ENCODE assay signal across 15 cellular contexts in the genomic region with DNA sequence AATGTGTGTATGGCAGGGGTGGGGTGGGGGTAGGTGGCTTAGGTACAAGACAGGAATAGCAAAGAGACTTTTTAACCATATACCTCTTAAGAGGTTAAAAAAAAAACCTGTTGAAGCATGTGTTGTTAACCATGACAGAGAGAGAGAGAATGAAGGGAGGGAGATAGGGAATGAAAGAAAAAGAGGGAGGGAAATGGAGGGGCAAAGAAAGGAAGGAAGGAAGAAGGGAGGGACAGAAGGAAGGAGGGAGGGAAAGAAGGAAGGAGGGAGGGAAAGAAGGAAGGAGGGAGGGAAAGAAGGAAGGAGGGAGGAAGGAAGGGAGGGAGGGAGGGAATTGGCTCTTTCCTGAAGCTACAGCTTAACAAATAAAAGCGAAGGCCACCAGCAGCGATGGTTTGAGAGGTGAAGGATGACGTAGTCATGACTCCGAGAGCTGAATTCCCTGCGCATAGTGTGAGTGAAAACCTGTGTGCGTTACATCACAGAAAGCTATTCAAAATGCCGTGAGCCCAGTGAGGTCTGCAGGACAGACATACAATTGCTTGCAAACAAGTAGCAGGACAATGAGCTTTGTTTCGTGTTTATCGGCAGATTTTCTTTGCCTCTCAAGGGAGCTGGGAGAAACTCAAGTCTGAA.
A peak's percentile ranks its signal among the peaks of the same experiment; 100 is the strongest.
DNase-seq lines count a peak whose midpoint lies in the region; ATAC-seq and TF ChIP-seq lines count a peak whose summit lies in the region.
"Had no signal": no experiment of that assay in that cellular context is flagged by ENCODE, and none has a peak within 500 bp of the region (broad histone marks: within the 10 kb centered on the region; RNA-seq: fewer than 3 reads in every experiment).

No MANE protein-coding gene starts in this region.

- H3K14ac ChIP-seq in trophoblast cell (ENCODE audit: low read length) = no peak overlapping the region

- ATAC-seq in CD4-positive, CD25-positive, alpha-beta regulatory T cell (ENCODE audit: low read depth in 2 of 2) = no peak
- no peak for ATAC-seq in GM21723 (IDR thresholded peaks at IDR 0.05; ENCODE audit: unreplicated experiment)
- ATAC-seq: Right ventricle myocardium inferior had no signal

- H3K79me1 ChIP-seq in trophoblast cell (ENCODE audit: low read length) = peaks cover 11% of the 10 kb centered on the region

- H4K91ac ChIP-seq in trophoblast cell (ENCODE audit: low read depth, low read length) = no peak overlapping the region

- no peak overlapping the region for H2AK5ac ChIP-seq in trophoblast cell (ENCODE audit: low read length)

- no peak overlapping the region for H3K9ac ChIP-seq in trophoblast cell (ENCODE audit: low read length)

- H3K79me2 ChIP-seq in trophoblast cell (ENCODE audit: control insufficient read depth, insufficient read depth, low read length, poor library complexity) = no peaks in the 10 kb centered on the region

- H3K4me1 Mint-ChIP-seq in CD4-positive, CD25-positive, alpha-beta regulatory T cell = peaks cover 20 to 68% (median 45%) of the 10 kb centered on the region in 4 donors

- H3K4ac ChIP-seq in trophoblast cell (ENCODE audit: low read depth, low read length) = no peak overlapping the region

- H2BK12ac ChIP-seq in trophoblast cell (ENCODE audit: low read length) = peak overlapping the region; percentile 8

- H3K23ac ChIP-seq in trophoblast cell (ENCODE audit: low read length) = no peak overlapping the region

- peaks cover 45% of the 10 kb centered on the region for H3K36me3 Mint-ChIP-seq in CD4-positive, CD25-positive, alpha-beta regulatory T cell

- no peak overlapping the region for H3K4me3 ChIP-seq in CD4-positive, CD25-positive, alpha-beta regulatory T cell (ENCODE audit: low read depth, low read length)
- H3K4me3 ChIP-seq in HEK293 (ENCODE audit: low read depth, low read length) (no peak overlapping the region), trophoblast cell (ENCODE audit: low read depth, low read length) (no peak overlapping the region)
- H3K4me3 ChIP-seq: SK-N-MC had no signal

- no peak for TF ChIP-seq CTCF in HEK293 (tag by site-specific recombination; IDR thresholded peaks at IDR 0.05)

- H3K4me2 ChIP-seq in trophoblast cell (ENCODE audit: low read length) = no peak overlapping the region

- H3K27me3 Mint-ChIP-seq in CD4-positive, CD25-positive, alpha-beta regulatory T cell = no peaks in the 10 kb centered on the region

- H3K4me1 ChIP-seq in CD4-positive, CD25-positive, alpha-beta regulatory T cell (ENCODE audit: control insufficient read depth, insufficient read depth, low read length, poor library complexity, severe bottlenecking) = peaks cover 30% of the 10 kb centered on the region
- H3K4me1 ChIP-seq in HEK293 (ENCODE audit: control insufficient read depth, insufficient read depth, low read length) (peaks cover 11% of the 10 kb centered on the region), trophoblast cell (ENCODE audit: control insufficient read depth in 1 of 2, insufficient read depth in 2 of 2, low read length in 2 of 2) (peaks cover 9 to 15% of the 10 kb centered on the region in 2 experiments)

- peaks cover 3% of the 10 kb centered on the region for H3K36me3 ChIP-seq in CD4-positive, CD25-positive, alpha-beta regulatory T cell (ENCODE audit: control insufficient read depth, insufficient read depth, low read length)
- no peaks in the 10 kb centered on the region for H3K36me3 ChIP-seq in HEK293 (ENCODE audit: control insufficient read depth in 2 of 2, insufficient read depth in 1 of 2, low read length in 2 of 2)
- H3K36me3 ChIP-seq in trophoblast cell (ENCODE audit: control insufficient read depth in 1 of 2, insufficient read depth in 2 of 2, low read length in 2 of 2) = no peaks in the 10 kb centered on the region

- no peak overlapping the region for H2BK120ac ChIP-seq in trophoblast cell (ENCODE audit: insufficient read depth, low read length, poor library complexity)

- no peak overlapping the region for H3K4me3 Mint-ChIP-seq in CD4-positive, CD25-positive, alpha-beta regulatory T cell
- H3K4me3 Mint-ChIP-seq: H9 had no signal

- H4K12ac ChIP-seq in trophoblast cell (ENCODE audit: low read depth, low read length) = no peak overlapping the region

- no peak overlapping the region for H2BK5ac ChIP-seq in trophoblast cell (ENCODE audit: low read depth, low read length, poor library complexity)

- CTCF ChIA-PET in HEK293 (lab: Yijun Ruan, JAX) = interaction anchor here (0.6 to 0.8 kb wide), 2 partner anchors 176 to 449 kb away, joined by 3 read pairs; no protein-coding TSS in a partner anchor

- H3K9me3 Mint-ChIP-seq in CD4-positive, CD25-positive, alpha-beta regulatory T cell = peaks cover 0 to 2% (median 0%) of the 10 kb centered on the region in 7 donors

- no CpG with 5 or more reads among the region's 9 CpGs for WGBS in trophoblast cell (ENCODE audit: extremely low coverage, insufficient coverage, insufficient read length)

- H3K27me3 ChIP-seq in CD4-positive, CD25-positive, alpha-beta regulatory T cell (ENCODE audit: control insufficient read depth, insufficient read depth, low read length) = no peaks in the 10 kb centered on the region
- no peaks in the 10 kb centered on the region for H3K27me3 ChIP-seq in trophoblast cell (ENCODE audit: insufficient read depth, low read length)

- no peaks in the 10 kb centered on the region for H3K9me3 ChIP-seq in CD4-positive, CD25-positive, alpha-beta regulatory T cell (ENCODE audit: control insufficient read depth in 2 of 2, low read length in 2 of 2)
- H3K9me3 ChIP-seq in HEK293 (ENCODE audit: control insufficient read depth, insufficient read depth, low read depth, low read length) (no peaks in the 10 kb centered on the region), trophoblast cell (ENCODE audit: insufficient read depth, low read depth, low read length) (no peaks in the 10 kb centered on the region)

- no peak for DNase-seq in CD4-positive, CD25-positive, alpha-beta regulatory T cell
- DNase-seq in astrocyte of the hippocampus (ENCODE audit: low read depth, low spot score) = peak; percentile 46
- peak; percentile 34 to 72 for DNase-seq in trophoblast cell
- DNase-seq in AML-193 (lab: John Stamatoyannopoulos, UW) = no peak
- no peak for DNase-seq in UCSD-AML1 (lab: John Stamatoyannopoulos, UW; ENCODE audit: unreplicated experiment)
- DNase-seq: ACHN, DMS53, H9, NCI-H1092 treated with DMSO at 0.1 percent for 48 hours, NCI-H510A, NCI-H774 had no signal

- no peak overlapping the region for H4K8ac ChIP-seq in trophoblast cell (ENCODE audit: low read depth, low read length)

- H3K27ac ChIP-seq in CD4-positive, CD25-positive, alpha-beta regulatory T cell (ENCODE audit: insufficient read depth, low read length, poor library complexity, severe bottlenecking) = no peak overlapping the region
- H3K27ac ChIP-seq in HEK293 (ENCODE audit: extremely low read depth, low read depth, low read length) (no peak overlapping the region), trophoblast cell (ENCODE audit: low read depth, low read length) (no peak overlapping the region)
- H3K27ac ChIP-seq: SK-N-MC had no signal

- POLR2A ChIA-PET in HEK293 (lab: Yijun Ruan, JAX) = no interaction called here

- H2AFZ ChIP-seq in trophoblast cell (ENCODE audit: insufficient read depth, low read length, poor library complexity) = no peak overlapping the region

- H3K27ac Mint-ChIP-seq in CD4-positive, CD25-positive, alpha-beta regulatory T cell = peak overlapping the region; percentile 24 to 88 (median 68)
- H3K27ac Mint-ChIP-seq: H9 had no signal

- no peak overlapping the region for H3K18ac ChIP-seq in trophoblast cell (ENCODE audit: low read length)

TF ChIP-seq in HEK293, 187 proteins besides CTCF, POLR2A, EP300 and RAD21:
- TF ChIP-seq EGR2 (tag by site-specific recombination; IDR thresholded peaks at IDR 0.05; ENCODE audit: low read depth) (no peak), ZNF549 (tag by site-specific recombination; IDR thresholded peaks at IDR 0.05) (no peak), ZNF350 (tag by site-specific recombination; IDR thresholded peaks at IDR 0.05) (no peak), ZNF146 (tag by site-specific recombination; IDR thresholded peaks at IDR 0.05) (0 out of 2 replicates have a peak, but pooled peaks have one; percentile 1), SALL2 (tag by site-specific recombination; IDR thresholded peaks at IDR 0.05; ENCODE audit: borderline replicate concordance) (no peak), ZNF521 (tag by site-specific recombination; IDR thresholded peaks at IDR 0.05) (no peak), ZNF366 (tag by site-specific recombination; conservative IDR thresholded peaks at IDR 0.05) (peak; percentile 52)
TF ChIP-seq in HEK293: peak in this region for 2.

Comparison
In these comparisons a context has a peak if more than half of its experiments do, and no peak if none do; other contexts are left out.
1. DNase-seq: peak in astrocyte of the hippocampus (single experiment) and trophoblast cell (2 of 2); none in CD4-positive, CD25-positive, alpha-beta regulatory T cell (0 of 3), AML-193 (0 of 2) and UCSD-AML1 (single experiment).